8 cellular contexts compared by ENCODE assay signal in the genomic region with DNA sequence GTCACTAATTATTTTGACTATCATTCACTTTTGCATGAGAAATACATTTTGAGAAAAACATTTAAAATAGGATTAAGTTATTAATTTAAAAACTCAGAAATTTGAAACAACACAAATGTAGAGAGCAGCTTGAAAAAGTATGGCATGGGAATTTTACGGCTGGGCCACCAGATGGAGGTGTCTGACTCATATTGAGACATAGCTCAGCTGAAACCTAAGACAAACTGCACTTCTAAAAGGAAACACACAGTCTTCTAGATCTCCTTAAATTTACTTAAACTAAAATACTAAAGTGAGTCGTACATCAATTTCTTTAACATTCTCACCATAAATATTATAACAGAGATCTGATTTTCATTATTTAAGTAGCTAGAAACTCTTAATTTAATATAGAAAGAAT. TPM values are rescaled to one million over a fixed set of nuclear protein-coding genes. Genes with fewer than 3 reads are reported as not detected.
DNase-seq lines count a peak whose midpoint lies in the region; ATAC-seq, FAIRE-seq and TF ChIP-seq lines count a peak whose summit lies in the region.

No MANE protein-coding gene starts in this region.

- H3K36me3 ChIP-seq in keratinocyte (ENCODE audit: control insufficient read depth in 2 of 2, extremely low read depth in 1 of 2, insufficient read depth in 2 of 2, low read length in 2 of 2): no peaks in the 10 kb centered on the region

- H4K20me1 ChIP-seq in keratinocyte (ENCODE audit: control insufficient read depth, extremely low read depth, insufficient read depth, low read length): no peaks in the 10 kb centered on the region

- DNase-seq in AG09309 (ENCODE audit: low read depth) (peak; percentile 67), keratinocyte (ENCODE audit: low read depth, low spot score) (no peak), NCI-H510A treated with DMSO at 0.1 percent for 48 hours (lab: John Stamatoyannopoulos, UW) (no peak), NCI-H1417 treated with DMSO at 0.1 percent for 48 hours (lab: John Stamatoyannopoulos, UW) (no peak)

- TF ChIP-seq RAD21 in Ishikawa (IDR thresholded peaks at IDR 0.05; ENCODE audit: low read depth): peak; percentile 74

- no peak overlapping the region for H2AFZ ChIP-seq in keratinocyte (ENCODE audit: control insufficient read depth, low read length)

- no peaks in the 10 kb centered on the region for H3K27me3 ChIP-seq in keratinocyte (ENCODE audit: control insufficient read depth, extremely low read depth, insufficient read depth, low read length)

- ATAC-seq in GM18870 (IDR thresholded peaks at IDR 0.05; ENCODE audit: unreplicated experiment): no peak
- no peak for ATAC-seq in GM18519 (IDR thresholded peaks at IDR 0.05; ENCODE audit: low FRiP score, unreplicated experiment)

- TF ChIP-seq EP300 in Ishikawa (IDR thresholded peaks at IDR 0.05; ENCODE audit: borderline replicate concordance): no peak

- H3K9me1 ChIP-seq in keratinocyte (ENCODE audit: control insufficient read depth, extremely low read depth, insufficient read depth, low read length): no peaks in the 10 kb centered on the region

- FAIRE-seq in keratinocyte (lab: Jason Lieb, UNC): no peak

- no peaks in the 10 kb centered on the region for H3K4me1 ChIP-seq in keratinocyte (ENCODE audit: control insufficient read depth, extremely low read depth, insufficient read depth, low read length)

- H3K27ac ChIP-seq in VCaP: no peak overlapping the region
- no peak overlapping the region for H3K27ac ChIP-seq in keratinocyte (ENCODE audit: control insufficient read depth, insufficient read depth, low read length)

- no peak overlapping the region for H3K4me2 ChIP-seq in keratinocyte (ENCODE audit: control insufficient read depth, extremely low read depth, insufficient read depth, low read depth, low read length)

- H3K79me2 ChIP-seq in keratinocyte (ENCODE audit: control insufficient read depth, insufficient read depth, low read length): no peaks in the 10 kb centered on the region

- H3K4me3 ChIP-seq in AG09309 (ENCODE audit: control insufficient read depth, low read depth, low read length) (no peak overlapping the region), keratinocyte (ENCODE audit: control insufficient read depth in 2 of 3, extremely low read depth in 1 of 3, insufficient read depth in 2 of 3, low read depth in 1 of 3, low read length in 3 of 3) (no peak overlapping the region)

- H3K9me3 ChIP-seq in keratinocyte (ENCODE audit: control insufficient read depth, low read depth, low read length): no peaks in the 10 kb centered on the region

- no peak overlapping the region for H3K9ac ChIP-seq in keratinocyte (ENCODE audit: control insufficient read depth, extremely low read depth, insufficient read depth, low read length)

- TF ChIP-seq CTCF in AG09309 (IDR thresholded peaks at IDR 0.05; ENCODE audit: control insufficient read depth, insufficient read depth, low read depth, low read length, missing control alignments): peak; percentile 69
- TF ChIP-seq CTCF in VCaP (conservative IDR thresholded peaks at IDR 0.05): peak; percentile 83
- TF ChIP-seq CTCF in keratinocyte (optimal IDR thresholded peaks at IDR 0.05 in 1 of 3, IDR thresholded peaks at IDR 0.05 in 1 of 3, conservative IDR thresholded peaks at IDR 0.05 in 1 of 3; ENCODE audit: extremely low read depth in 1 of 3, insufficient read depth in 2 of 3, low read length in 3 of 3): peak; percentile 41 to 61 (median 48)

- dilution Hi-C loops in keratinocyte (cut with MboI; ENCODE audit: extremely low pct_ligation_motif_present, low sequenced_read_pairs): no loop called here

TF ChIP-seq in Ishikawa, 13 proteins besides CTCF, POLR2A, EP300 and RAD21:
- TF ChIP-seq CEBPB (IDR thresholded peaks at IDR 0.05) (no peak), ZBTB7A (IDR thresholded peaks at IDR 0.05; ENCODE audit: low read depth) (no peak)
- TF ChIP-seq, protein P1, sequence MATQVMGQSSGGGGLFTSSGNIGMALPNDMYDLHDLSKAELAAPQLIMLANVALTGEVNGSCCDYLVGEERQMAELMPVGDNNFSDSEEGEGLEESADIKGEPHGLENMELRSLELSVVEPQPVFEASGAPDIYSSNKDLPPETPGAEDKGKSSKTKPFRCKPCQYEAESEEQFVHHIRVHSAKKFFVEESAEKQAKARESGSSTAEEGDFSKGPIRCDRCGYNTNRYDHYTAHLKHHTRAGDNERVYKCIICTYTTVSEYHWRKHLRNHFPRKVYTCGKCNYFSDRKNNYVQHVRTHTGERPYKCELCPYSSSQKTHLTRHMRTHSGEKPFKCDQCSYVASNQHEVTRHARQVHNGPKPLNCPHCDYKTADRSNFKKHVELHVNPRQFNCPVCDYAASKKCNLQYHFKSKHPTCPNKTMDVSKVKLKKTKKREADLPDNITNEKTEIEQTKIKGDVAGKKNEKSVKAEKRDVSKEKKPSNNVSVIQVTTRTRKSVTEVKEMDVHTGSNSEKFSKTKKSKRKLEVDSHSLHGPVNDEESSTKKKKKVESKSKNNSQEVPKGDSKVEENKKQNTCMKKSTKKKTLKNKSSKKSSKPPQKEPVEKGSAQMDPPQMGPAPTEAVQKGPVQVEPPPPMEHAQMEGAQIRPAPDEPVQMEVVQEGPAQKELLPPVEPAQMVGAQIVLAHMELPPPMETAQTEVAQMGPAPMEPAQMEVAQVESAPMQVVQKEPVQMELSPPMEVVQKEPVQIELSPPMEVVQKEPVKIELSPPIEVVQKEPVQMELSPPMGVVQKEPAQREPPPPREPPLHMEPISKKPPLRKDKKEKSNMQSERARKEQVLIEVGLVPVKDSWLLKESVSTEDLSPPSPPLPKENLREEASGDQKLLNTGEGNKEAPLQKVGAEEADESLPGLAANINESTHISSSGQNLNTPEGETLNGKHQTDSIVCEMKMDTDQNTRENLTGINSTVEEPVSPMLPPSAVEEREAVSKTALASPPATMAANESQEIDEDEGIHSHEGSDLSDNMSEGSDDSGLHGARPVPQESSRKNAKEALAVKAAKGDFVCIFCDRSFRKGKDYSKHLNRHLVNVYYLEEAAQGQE (IDR thresholded peaks at IDR 0.05; ENCODE audit: low read depth): no peak

RNA-seq across cellular contexts. Expression of a gene that starts 41.9 kb away (rescaled TPM):
- 13.4 to 82.4 TPM (median 31.8 TPM) in 3 replicates for polyA plus RNA-seq in keratinocyte
- polyA plus RNA-seq in keratinocyte (2011; ENCODE audit: low read depth): 7.2 TPM
- polyA plus RNA-seq in keratinocyte (2011; cell fraction: cytosol; rRNA removed): 14.6 and 15.1 TPM in 2 replicates
- polyA plus RNA-seq in keratinocyte (2011; cell fraction: nucleus; rRNA removed): 92.6 and 114 TPM in 2 replicates
- polyA plus RNA-seq in keratinocyte (2012; ENCODE audit: low replicate concordance): 2.6 and 23.6 TPM in 2 replicates
- polyA minus RNA-seq in keratinocyte: 6.6 to 53.1 TPM (median 16.5 TPM) in 3 replicates
- 26.7 TPM for polyA minus RNA-seq in keratinocyte (2011; cell fraction: cytosol; rRNA and poly(A)+ RNA removed)
- polyA minus RNA-seq in keratinocyte (2011; cell fraction: nucleus; rRNA and poly(A)+ RNA removed): 57.1 and 168 TPM in 2 replicates
